In genomic region chr1:77484926-77485325, GRCh38 we compare ENCODE assay signal across 32 cellular contexts.
"Had no signal": no experiment of that assay in that cellular context is flagged by ENCODE, and none has a peak within 500 bp of the region (broad histone marks: within the 10 kb centered on the region; RNA-seq: fewer than 3 reads in every experiment).

No MANE protein-coding gene starts in this region.

- H3K27me3 Mint-ChIP-seq: activated CD4-positive, alpha-beta memory T cell treated with anti-CD3 and anti-CD28 coated beads for 36 hours; activated CD4-positive, alpha-beta T cell treated with anti-CD3 and anti-CD28 coated beads for 36 hours; activated CD4-positive, alpha-beta T cell treated with anti-CD3 and anti-CD28 coated beads, Interleukin-2, amount 10 ng/mL, durations not matched to agents 24 days and 14 days; activated naive CD8-positive, alpha-beta T cell; activated T-helper 17 cell treated with anti-CD3 and anti-CD28 coated beads, Interleukin-2, amount 50 U/mL, for 72 hours; T-helper 17 cell had no signal

- H3K4me1 Mint-ChIP-seq: activated CD4-positive, alpha-beta T cell treated with anti-CD3 and anti-CD28 coated beads for 36 hours; activated CD4-positive, alpha-beta T cell treated with anti-CD3 and anti-CD28 coated beads, Interleukin-2, amount 10 ng/mL, durations not matched to agents 24 days and 14 days; activated T-helper 17 cell treated with anti-CD3 and anti-CD28 coated beads, Interleukin-2, amount 50 U/mL, for 72 hours had no signal

- DNase-seq: activated CD4-positive, alpha-beta memory T cell treated with anti-CD3 and anti-CD28 coated beads for 36 hours; activated CD4-positive, alpha-beta T cell treated with anti-CD3 and anti-CD28 coated beads for 36 hours; activated CD4-positive, alpha-beta T cell treated with anti-CD3 and anti-CD28 coated beads, Interleukin-2, amount 10 ng/mL, durations not matched to agents 24 days and 14 days; activated CD4-positive, CD25-positive, alpha-beta regulatory T cell; activated CD4-positive, CD25-positive, alpha-beta regulatory T cell treated with anti-CD3 and anti-CD28 coated beads, Interleukin-2, amount 50 U/mL, for 72 hours; activated CD8-positive, alpha-beta memory T cell treated with anti-CD3 and anti-CD28 coated beads, Interleukin-2, amount 50 U/mL, for 48 hours; activated CD8-positive, alpha-beta T cell treated with anti-CD3 and anti-CD28 coated beads, Interleukin-2, amount 10 ng/mL, durations not matched to agents 7 days and 5 days; activated effector memory CD4-positive, alpha-beta T cell treated with Interleukin-2 at 50 U/mL for 16 hours; activated gamma-delta T cell treated with Interleukin-2 at 50 U/mL for 16 hours; activated naive CD4-positive, alpha-beta T cell treated with anti-CD3 and anti-CD28 coated beads, Interleukin-2, amount 50 U/mL, for 16 hours; activated naive CD4-positive, alpha-beta T cell treated with Interleukin-2 at 50 U/mL for 16 hours; activated T-cell treated with anti-CD3 and anti-CD28 coated beads for 4 hours; activated T-cell treated with anti-CD3 and anti-CD28 coated beads, Interleukin-2, amount 50 U/mL, for 4 hours; amniotic stem cell; anterior cingulate cortex; brain microvascular endothelial cell; cortex of kidney; dorsolateral prefrontal cortex; effector memory CD4-positive, alpha-beta T cell; endodermal cell; foreskin melanocyte; heart right ventricle; T-helper 1 cell; T-helper 17 cell; T1000; WERI-Rb-1 had no signal

- H3K27ac Mint-ChIP-seq: activated CD4-positive, alpha-beta memory T cell treated with anti-CD3 and anti-CD28 coated beads for 36 hours; activated CD4-positive, alpha-beta T cell treated with anti-CD3 and anti-CD28 coated beads for 36 hours; activated CD4-positive, alpha-beta T cell treated with anti-CD3 and anti-CD28 coated beads, Interleukin-2, amount 10 ng/mL, durations not matched to agents 24 days and 14 days; activated CD8-positive, alpha-beta T cell treated with anti-CD3 and anti-CD28 coated beads, Interleukin-2, amount 10 ng/mL, durations not matched to agents 7 days and 5 days; activated naive CD8-positive, alpha-beta T cell; activated T-helper 17 cell treated with anti-CD3 and anti-CD28 coated beads, Interleukin-2, amount 50 U/mL, for 72 hours; endodermal cell; T-helper 17 cell; T-helper 2 cell treated with Interferon-gamma antibody and Interleukin-4, amounts not matched to agents 5 μg/mL and 100 μg/mL, for 36 hours had no signal

- H3K4me1 ChIP-seq: gastroesophageal sphincter, heart right ventricle had no signal

- H3K36me3 ChIP-seq: brain microvascular endothelial cell, gastroesophageal sphincter, heart right ventricle, WERI-Rb-1 had no signal

- H3K9me3 Mint-ChIP-seq: activated CD4-positive, alpha-beta memory T cell treated with anti-CD3 and anti-CD28 coated beads for 36 hours; activated CD4-positive, alpha-beta T cell treated with anti-CD3 and anti-CD28 coated beads, Interleukin-2, amount 10 ng/mL, durations not matched to agents 24 days and 14 days; activated T-cell treated with anti-CD3 and anti-CD28 coated beads, Interleukin-2, amount 50 U/mL, for 4 hours; activated T-helper 17 cell treated with anti-CD3 and anti-CD28 coated beads, Interleukin-2, amount 50 U/mL, for 72 hours; endodermal cell; T-helper 2 cell treated with Interferon-gamma antibody and Interleukin-4, amounts not matched to agents 5 μg/mL and 100 μg/mL, for 36 hours had no signal

- ATAC-seq: activated CD8-positive, alpha-beta T cell treated with anti-CD3 and anti-CD28 coated beads, Interleukin-2, amount 10 ng/mL, durations not matched to agents 7 days and 5 days; activated T-cell treated with anti-CD3 and anti-CD28 coated beads, Interleukin-2, amount 50 U/mL, for 4 hours; esophagus mucosa; gastroesophageal sphincter; heart right ventricle; T-helper 17 cell had no signal

- H3K27ac ChIP-seq: brain microvascular endothelial cell, gastroesophageal sphincter, heart right ventricle, hepatocyte, WERI-Rb-1 had no signal

- H3K27me3 ChIP-seq: brain microvascular endothelial cell, dorsolateral prefrontal cortex, gastroesophageal sphincter, hepatocyte had no signal

- H3K36me3 Mint-ChIP-seq: activated CD4-positive, alpha-beta memory T cell treated with anti-CD3 and anti-CD28 coated beads for 36 hours had no signal

- H3K9me3 ChIP-seq: gastroesophageal sphincter, heart right ventricle had no signal

- H3K4me3 ChIP-seq: dorsolateral prefrontal cortex, gastroesophageal sphincter, heart right ventricle, hepatocyte had no signal

- H3K4me3 Mint-ChIP-seq: activated CD4-positive, alpha-beta memory T cell treated with anti-CD3 and anti-CD28 coated beads for 36 hours; activated CD4-positive, alpha-beta T cell treated with anti-CD3 and anti-CD28 coated beads for 36 hours; activated CD4-positive, alpha-beta T cell treated with anti-CD3 and anti-CD28 coated beads, Interleukin-2, amount 10 ng/mL, durations not matched to agents 24 days and 14 days; activated CD8-positive, alpha-beta T cell treated with anti-CD3 and anti-CD28 coated beads, Interleukin-2, amount 10 ng/mL, durations not matched to agents 7 days and 5 days; activated naive CD8-positive, alpha-beta T cell; activated T-cell treated with anti-CD3 and anti-CD28 coated beads, Interleukin-2, amount 50 U/mL, for 4 hours; activated T-helper 17 cell treated with anti-CD3 and anti-CD28 coated beads, Interleukin-2, amount 50 U/mL, for 72 hours; endodermal cell; T-helper 17 cell; T-helper 2 cell treated with Interferon-gamma antibody and Interleukin-4, amounts not matched to agents 5 μg/mL and 100 μg/mL, for 36 hours had no signal
